1 cellular context compared by ENCODE assay signal in genomic region chr19:12982648-12983047, GRCh38.
TF ChIP-seq lines count a peak whose summit lies in the region.

No MANE protein-coding gene starts in this region.

TF ChIP-seq in HEK293, 187 proteins besides CTCF, POLR2A, EP300 and RAD21:
- TF ChIP-seq YY2 (tag by site-specific recombination; IDR thresholded peaks at IDR 0.05) (no peak), ZBTB6 (tag by site-specific recombination; IDR thresholded peaks at IDR 0.05) (no peak), ZNF670 (tag by site-specific recombination; IDR thresholded peaks at IDR 0.05; ENCODE audit: low read depth) (no peak), ZBTB20 (tag by site-specific recombination; IDR thresholded peaks at IDR 0.05) (no peak), ZNF138 (tag by site-specific recombination; IDR thresholded peaks at IDR 0.05; ENCODE audit: borderline replicate concordance) (no peak), ZNF707 (tag by site-specific recombination; IDR thresholded peaks at IDR 0.05) (0 out of 2 replicates have a peak, but pooled peaks have one; percentile 12), ZNF513 (tag by site-specific recombination; IDR thresholded peaks at IDR 0.05) (no peak), ZNF157 (tag by site-specific recombination; IDR thresholded peaks at IDR 0.05) (no peak), ZNF596 (tag by site-specific recombination; IDR thresholded peaks at IDR 0.05) (peak; percentile 99), ZNF677 (tag by site-specific recombination; IDR thresholded peaks at IDR 0.05) (no peak), ZNF133 (tag by site-specific recombination; IDR thresholded peaks at IDR 0.05) (no peak), ZNF280C (tag by site-specific recombination; IDR thresholded peaks at IDR 0.05) (no peak), ZNF18 (tag by site-specific recombination; IDR thresholded peaks at IDR 0.05) (no peak), KLF16 (tag by site-specific recombination; IDR thresholded peaks at IDR 0.05) (no peak), ZNF280D (tag by site-specific recombination; IDR thresholded peaks at IDR 0.05) (no peak), ZSCAN30 (tag by site-specific recombination; IDR thresholded peaks at IDR 0.05) (no peak), ZNF791 (tag by site-specific recombination; IDR thresholded peaks at IDR 0.05) (no peak), ZNF366 (tag by site-specific recombination; conservative IDR thresholded peaks at IDR 0.05) (peak; percentile 83), ZNF391 (tag by site-specific recombination; IDR thresholded peaks at IDR 0.05; ENCODE audit: borderline replicate concordance, low read depth) (no peak), KLF8 (tag by site-specific recombination; IDR thresholded peaks at IDR 0.05) (no peak), AEBP2 (tag by site-specific recombination; IDR thresholded peaks at IDR 0.05; ENCODE audit: borderline replicate concordance) (no peak), ZNF211 (tag by site-specific recombination; IDR thresholded peaks at IDR 0.05; ENCODE audit: low read depth) (no peak), PRDM6 (tag by site-specific recombination; IDR thresholded peaks at IDR 0.05) (no peak), ZNF558 (tag by site-specific recombination; IDR thresholded peaks at IDR 0.05) (no peak), SALL2 (tag by site-specific recombination; IDR thresholded peaks at IDR 0.05; ENCODE audit: borderline replicate concordance) (no peak), ZNF362 (tag by site-specific recombination; IDR thresholded peaks at IDR 0.05) (no peak), ZNF202 (tag by site-specific recombination; IDR thresholded peaks at IDR 0.05; ENCODE audit: borderline replicate concordance) (0 out of 2 replicates have a peak, but pooled peaks have one; percentile 7), PRDM1 (tag by site-specific recombination; IDR thresholded peaks at IDR 0.05) (peak; percentile 81), ZNF837 (tag by site-specific recombination; IDR thresholded peaks at IDR 0.05) (no peak), ZNF621 (tag by site-specific recombination; IDR thresholded peaks at IDR 0.05) (no peak), ZNF274 (IDR thresholded peaks at IDR 0.05; ENCODE audit: low read length) (no peak), ZNF274 (tag by site-specific recombination; IDR thresholded peaks at IDR 0.05; ENCODE audit: borderline replicate concordance) (no peak), ZNF416 (tag by site-specific recombination; IDR thresholded peaks at IDR 0.05) (no peak), ZBTB26 (tag by site-specific recombination; optimal IDR thresholded peaks at IDR 0.05) (no peak), ZNF175 (tag by site-specific recombination; IDR thresholded peaks at IDR 0.05) (no peak)
TF ChIP-seq in HEK293: peak in this region for 5.
